ENCODE assay signal across 11 cellular contexts in the genomic region with DNA sequence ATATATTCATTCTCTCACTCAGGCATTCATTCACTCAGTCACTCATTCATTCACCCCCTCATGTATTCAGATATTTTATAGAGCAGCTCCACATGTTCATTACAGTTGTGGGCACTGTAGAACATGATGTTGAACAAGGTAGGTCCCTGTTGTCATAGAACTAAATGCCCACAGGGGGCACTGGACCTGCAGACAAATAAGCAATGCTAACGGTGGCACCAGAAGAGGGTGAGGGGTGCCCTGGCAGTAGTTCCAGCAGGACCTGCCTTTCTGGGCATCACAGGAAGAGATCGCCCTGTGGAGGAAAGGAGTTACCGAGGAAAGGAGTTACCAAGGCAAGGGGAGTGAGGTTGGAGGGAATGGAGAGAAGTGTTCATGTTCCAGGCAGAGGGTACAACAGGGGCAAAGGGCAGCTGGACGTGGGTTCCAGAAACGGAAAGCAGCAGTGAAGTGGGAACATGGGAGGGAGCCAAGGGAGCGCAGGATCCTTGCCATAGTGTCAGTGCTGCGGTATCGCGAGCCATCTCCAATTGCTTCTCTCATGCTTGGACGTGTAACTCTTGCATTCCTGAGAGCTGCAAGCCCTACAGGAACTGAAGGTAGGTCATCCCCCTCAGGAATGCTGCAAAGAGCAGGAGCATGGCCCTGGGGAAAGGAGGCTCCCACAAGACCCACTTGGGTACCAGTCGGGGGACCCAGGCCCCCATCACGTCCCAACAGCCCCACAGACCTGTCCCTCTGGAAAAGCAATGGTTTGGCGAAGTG.
DNase-seq lines count a peak whose midpoint lies in the region; ATAC-seq and TF ChIP-seq lines count a peak whose summit lies in the region.
"Had no signal": no experiment of that assay in that cellular context is flagged by ENCODE, and none has a peak within 500 bp of the region (broad histone marks: within the 10 kb centered on the region; RNA-seq: fewer than 3 reads in every experiment).

No MANE protein-coding gene starts in this region.

- H3K9me3 ChIP-seq in CD4-positive, alpha-beta memory T cell (ENCODE audit: control insufficient read depth in 1 of 2, low read length in 2 of 2), result no peaks in the 10 kb centered on the region
- H3K9me3 ChIP-seq in naive thymus-derived CD4-positive, alpha-beta T cell (ENCODE audit: control insufficient read depth in 2 of 3, low read length in 3 of 3), result no peaks in the 10 kb centered on the region
- no peaks in the 10 kb centered on the region for H3K9me3 ChIP-seq in right cardiac atrium (ENCODE audit: control insufficient read depth, low read length)
- H3K9me3 ChIP-seq: spleen had no signal

- peak; percentile 58 for ATAC-seq in GM23338
- ATAC-seq in naive thymus-derived CD4-positive, alpha-beta T cell, result no peak
- ATAC-seq in right cardiac atrium, result no peak

- H3K27ac Mint-ChIP-seq in CD4-positive, alpha-beta memory T cell, result peak overlapping the region in 1 of 7 donors; percentile 48
- no peak overlapping the region for H3K27ac Mint-ChIP-seq in GM23338
- H3K27ac Mint-ChIP-seq in T-helper 2 cell treated with Interferon-gamma antibody and Interleukin-4, amounts not matched to agents 5 μg/mL and 100 μg/mL, for 36 hours, result no peak overlapping the region
- peak overlapping the region in 3 of 9 donors; percentile 26 to 44 (median 26) for H3K27ac Mint-ChIP-seq in naive thymus-derived CD4-positive, alpha-beta T cell
- H3K27ac Mint-ChIP-seq: activated naive CD8-positive, alpha-beta T cell had no signal

- no peak overlapping the region for H3K27ac ChIP-seq in CD4-positive, alpha-beta memory T cell (ENCODE audit: low read depth, low read length)
- H3K27ac ChIP-seq in GM23338 (ENCODE audit: low read depth), result no peak overlapping the region
- no peak overlapping the region for H3K27ac ChIP-seq in naive thymus-derived CD4-positive, alpha-beta T cell (ENCODE audit: low read depth, low read length)
- no peak overlapping the region for H3K27ac ChIP-seq in right cardiac atrium (ENCODE audit: low read length)

- peaks cover 9% of the 10 kb centered on the region for H3K4me1 ChIP-seq in CD4-positive, alpha-beta memory T cell (ENCODE audit: insufficient read depth, low read length)
- H3K4me1 ChIP-seq in GM23338 (ENCODE audit: insufficient read depth) (no peaks in the 10 kb centered on the region), right cardiac atrium (ENCODE audit: control insufficient read depth, insufficient read depth, low read length) (no peaks in the 10 kb centered on the region)
- peaks cover 0 to 3% of the 10 kb centered on the region in 2 donors for H3K4me1 ChIP-seq in naive thymus-derived CD4-positive, alpha-beta T cell (ENCODE audit: control insufficient read depth in 2 of 2, insufficient read depth in 2 of 2, low read length in 2 of 2)

- no peaks in the 10 kb centered on the region; the same call in 1 of the 2 replicates for H4K20me1 ChIP-seq in GM23338 (replicated peaks; ENCODE audit: insufficient read depth)

- peak overlapping the region in 6 of 8 donors; percentile 37 to 78 (median 68) for H3K4me3 Mint-ChIP-seq in CD4-positive, alpha-beta memory T cell
- no peak overlapping the region for H3K4me3 Mint-ChIP-seq in GM23338
- H3K4me3 Mint-ChIP-seq in T-helper 2 cell treated with Interferon-gamma antibody and Interleukin-4, amounts not matched to agents 5 μg/mL and 100 μg/mL, for 36 hours, result peak overlapping the region; percentile 58
- H3K4me3 Mint-ChIP-seq in naive thymus-derived CD4-positive, alpha-beta T cell, result peak overlapping the region in 8 of 10 donors; percentile 7 to 63 (median 53)

- peaks cover 0 to 3% (median 0%) of the 10 kb centered on the region in 8 donors for H3K9me3 Mint-ChIP-seq in CD4-positive, alpha-beta memory T cell
- H3K9me3 Mint-ChIP-seq in GM23338, result no peaks in the 10 kb centered on the region
- H3K9me3 Mint-ChIP-seq in T-helper 2 cell treated with Interferon-gamma antibody and Interleukin-4, amounts not matched to agents 5 μg/mL and 100 μg/mL, for 36 hours, result peaks cover 7% of the 10 kb centered on the region
- peaks cover 0 to 10% (median 0%) of the 10 kb centered on the region in 11 donors for H3K9me3 Mint-ChIP-seq in naive thymus-derived CD4-positive, alpha-beta T cell

- no peaks in the 10 kb centered on the region for H3K9me2 ChIP-seq in GM23338 (ENCODE audit: insufficient read depth)

- no peak overlapping the region for H2AFZ ChIP-seq in GM23338

- no peaks in the 10 kb centered on the region for H3K27me3 ChIP-seq in CD4-positive, alpha-beta memory T cell (ENCODE audit: insufficient read depth, low read length)
- H3K27me3 ChIP-seq in GM23338 (ENCODE audit: insufficient read depth), result no peaks in the 10 kb centered on the region
- H3K27me3 ChIP-seq in naive thymus-derived CD4-positive, alpha-beta T cell (ENCODE audit: control insufficient read depth in 2 of 2, insufficient read depth in 2 of 2, low read length in 2 of 2), result no peaks in the 10 kb centered on the region
- no peaks in the 10 kb centered on the region for H3K27me3 ChIP-seq in right cardiac atrium (ENCODE audit: control insufficient read depth, insufficient read depth)
- H3K27me3 ChIP-seq: spleen had no signal

- intact Hi-C loops in CD4-positive, alpha-beta memory T cell (cut with micrococcal nuclease), result no loop called here
- intact Hi-C loops in naive thymus-derived CD4-positive, alpha-beta T cell (cut with micrococcal nuclease), result no loop called here
- intact Hi-C loops in posterior vena cava (cut with DNase I), result no loop called here
- intact Hi-C loops in right cardiac atrium (cut with DNase I), result no loop called here

- WGBS in right cardiac atrium, result 74% methylated on average over 13 of the region's 13 CpGs

- H3K36me3 ChIP-seq in CD4-positive, alpha-beta memory T cell (ENCODE audit: insufficient read depth, low read length), result no peaks in the 10 kb centered on the region
- H3K36me3 ChIP-seq in GM23338 (ENCODE audit: insufficient read depth), result no peaks in the 10 kb centered on the region
- H3K36me3 ChIP-seq in naive thymus-derived CD4-positive, alpha-beta T cell (ENCODE audit: control insufficient read depth in 2 of 3, insufficient read depth in 3 of 3, low read length in 3 of 3), result no peaks in the 10 kb centered on the region
- H3K36me3 ChIP-seq: spleen had no signal

- CTCF ChIA-PET in CD4-positive, alpha-beta memory T cell (lab: Charles Lee; ENCODE audit: partially characterized antibody), result no interaction called here
- CTCF ChIA-PET in naive thymus-derived CD4-positive, alpha-beta T cell (lab: Charles Lee), result no interaction called here

- H3K4me1 Mint-ChIP-seq in CD4-positive, alpha-beta memory T cell, result peaks cover 9 to 18% (median 11%) of the 10 kb centered on the region in 4 donors
- H3K4me1 Mint-ChIP-seq in GM23338, result 0 out of 3 replicates have a peak, but pooled peaks cover 2% of the 10 kb centered on the region
- peaks cover 11% of the 10 kb centered on the region for H3K4me1 Mint-ChIP-seq in T-helper 2 cell treated with Interferon-gamma antibody and Interleukin-4, amounts not matched to agents 5 μg/mL and 100 μg/mL, for 36 hours (ENCODE audit: low read depth)
- peaks cover 4 to 18% (median 10%) of the 10 kb centered on the region in 7 donors for H3K4me1 Mint-ChIP-seq in naive thymus-derived CD4-positive, alpha-beta T cell

- H3K79me2 ChIP-seq in GM23338 (replicated peaks; ENCODE audit: insufficient read depth), result no peaks in the 10 kb centered on the region

- peak; percentile 46 to 67 for TF ChIP-seq CTCF in GM23338 (conservative IDR thresholded peaks at IDR 0.05; ENCODE audit: low read depth in 2 of 2)

- DNase-seq in CD4-positive, alpha-beta memory T cell, result no peak
- peak; percentile 46 for DNase-seq in GM23338 (ENCODE audit: low spot score)
- no peak for DNase-seq in T-helper 2 cell treated with Interferon-gamma antibody and Interleukin-4, amounts not matched to agents 5 μg/mL and 100 μg/mL, for 36 hours (ENCODE audit: low spot score)
- DNase-seq in naive thymus-derived CD4-positive, alpha-beta T cell, result no peak
- no peak for DNase-seq in AG08395 (ENCODE audit: low spot score)
- DNase-seq in posterior vena cava (ENCODE audit: low spot score), result no peak
- no peak for DNase-seq in right cardiac atrium
- no peak for DNase-seq in SK-N-DZ (ENCODE audit: low spot score)
- DNase-seq: NCI-H2029 treated with DMSO at 0.1 percent for 48 hours, spleen had no signal

- no peak overlapping the region for H3K4me3 ChIP-seq in CD4-positive, alpha-beta memory T cell (ENCODE audit: low read length in 2 of 2)
- H3K4me3 ChIP-seq in GM23338 (no peak overlapping the region), right cardiac atrium (ENCODE audit: low read length) (no peak overlapping the region)
- no peak overlapping the region for H3K4me3 ChIP-seq in naive thymus-derived CD4-positive, alpha-beta T cell (ENCODE audit: low read length)

- no peaks in the 10 kb centered on the region for H3K36me3 Mint-ChIP-seq in CD4-positive, alpha-beta memory T cell
- H3K36me3 Mint-ChIP-seq in GM23338 (ENCODE audit: low read depth), result no peaks in the 10 kb centered on the region; the same call in 2 of the 3 replicates
- H3K36me3 Mint-ChIP-seq in T-helper 2 cell treated with Interferon-gamma antibody and Interleukin-4, amounts not matched to agents 5 μg/mL and 100 μg/mL, for 36 hours (ENCODE audit: low read depth), result no peaks in the 10 kb centered on the region
- H3K36me3 Mint-ChIP-seq in naive thymus-derived CD4-positive, alpha-beta T cell, result peaks cover 0 to 2% (median 0%) of the 10 kb centered on the region in 5 donors
- H3K36me3 Mint-ChIP-seq: activated naive CD8-positive, alpha-beta T cell had no signal

- H3K27me3 Mint-ChIP-seq in CD4-positive, alpha-beta memory T cell, result peaks cover 5 to 7% of the 10 kb centered on the region in 2 donors
- peaks cover 5% of the 10 kb centered on the region for H3K27me3 Mint-ChIP-seq in GM23338 (ENCODE audit: insufficient read depth, low read depth, poor library complexity)
- peaks cover 9% of the 10 kb centered on the region for H3K27me3 Mint-ChIP-seq in T-helper 2 cell treated with Interferon-gamma antibody and Interleukin-4, amounts not matched to agents 5 μg/mL and 100 μg/mL, for 36 hours (ENCODE audit: low read depth)
- H3K27me3 Mint-ChIP-seq in naive thymus-derived CD4-positive, alpha-beta T cell, result peaks cover 6 to 10% (median 7%) of the 10 kb centered on the region in 5 donors
- H3K27me3 Mint-ChIP-seq: activated naive CD8-positive, alpha-beta T cell had no signal

- H3K4me2 ChIP-seq in GM23338, result no peak overlapping the region

- POLR2A ChIA-PET in CD4-positive, alpha-beta memory T cell (lab: Charles Lee; ENCODE audit: partially characterized antibody), result no interaction called here
- POLR2A ChIA-PET in naive thymus-derived CD4-positive, alpha-beta T cell (lab: Charles Lee), result no interaction called here

- no peaks in the 10 kb centered on the region for H3F3A ChIP-seq in GM23338 (replicated peaks; ENCODE audit: low read depth)

TF ChIP-seq in GM23338, 12 proteins besides CTCF, POLR2A, EP300 and RAD21 (continues in another document):
- TF ChIP-seq POLR2AphosphoS5 (IDR thresholded peaks at IDR 0.05; ENCODE audit: low read depth) (no peak), ZNF114 (CRISPR knock-in tag; IDR thresholded peaks at IDR 0.05) (no peak)
